6 cellular contexts compared by ENCODE assay signal in the genomic region with DNA sequence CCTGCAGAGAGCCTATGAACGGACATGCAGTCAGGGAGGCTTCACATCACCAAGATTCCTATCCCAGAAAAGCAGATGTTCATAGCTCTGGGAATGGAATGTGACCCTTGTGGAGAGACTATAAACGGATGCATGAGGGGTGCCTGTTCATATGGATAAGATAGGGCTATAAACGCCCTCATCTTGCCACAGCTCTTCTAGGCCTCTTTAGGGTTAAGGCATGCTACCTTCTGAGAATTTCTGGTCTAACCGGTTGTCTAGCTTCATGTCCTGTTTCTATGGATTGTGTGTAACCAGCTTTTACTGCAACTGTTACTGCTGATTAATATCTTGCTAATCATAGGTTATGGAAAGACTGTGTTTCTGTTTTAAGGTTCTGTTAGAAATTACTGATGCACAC. TPM values are rescaled to one million over a fixed set of nuclear protein-coding genes. Genes with fewer than 3 reads are reported as not detected.
DNase-seq lines count a peak whose midpoint lies in the region; FAIRE-seq and TF ChIP-seq lines count a peak whose summit lies in the region.
"Not testable (repeated sequence)": the region's sequence is repeated elsewhere in the genome, so short reads cannot be mapped to it uniquely, and the experiment has no call there.

No MANE protein-coding gene starts in this region.

- H3K4ac ChIP-seq in trophoblast cell (ENCODE audit: low read depth, low read length) = not testable (repeated sequence)

- H4K91ac ChIP-seq in trophoblast cell (ENCODE audit: low read depth, low read length) = not testable (repeated sequence)

- not testable (repeated sequence) for H4K8ac ChIP-seq in trophoblast cell (ENCODE audit: low read depth, low read length)

- not testable (repeated sequence) for H4K12ac ChIP-seq in trophoblast cell (ENCODE audit: low read depth, low read length)

- FAIRE-seq in small intestine (lab: Jason Lieb, UNC) = not testable (repeated sequence)

- H3K27me3 ChIP-seq in trophoblast cell (ENCODE audit: insufficient read depth, low read length); small intestine (ENCODE audit: control insufficient read depth in 2 of 2, insufficient read depth in 2 of 2, low read length in 2 of 2): not testable (repeated sequence)

- H3K36me3 Mint-ChIP-seq in Calu3 (ENCODE audit: insufficient read depth, unreplicated experiment) = peaks cover 22% of the 10 kb centered on the region

- CTCF ChIA-PET in Calu3 (lab: Charles Lee) = interaction anchor here (0.6 to 0.7 kb wide), 2 partner anchors 37 to 62 kb away, joined by 5 to 6 read pairs; no protein-coding TSS in a partner anchor

- H3K27ac ChIP-seq in VCaP (peak overlapping the region; percentile 98), epithelial cell of prostate (peak overlapping the region; percentile 52)
- H3K27ac ChIP-seq in trophoblast cell (ENCODE audit: low read depth, low read length); small intestine (ENCODE audit: low read depth in 1 of 2, low read length in 1 of 2): not testable (repeated sequence)

- BruUV-seq in Calu3 (replicated peaks; lab: Mats Ljungman, UMichigan) = not testable (repeated sequence)

- H3K4me2 ChIP-seq in trophoblast cell (ENCODE audit: low read length) = not testable (repeated sequence)

- not testable (repeated sequence) for TF ChIP-seq CTCF in Calu3 (IDR thresholded peaks at IDR 0.05; ENCODE audit: unreplicated experiment); LNCaP clone FGC (IDR thresholded peaks at IDR 0.05; ENCODE audit: control insufficient read depth, extremely low read depth, insufficient read depth); VCaP (conservative IDR thresholded peaks at IDR 0.05)

- WGBS in trophoblast cell (ENCODE audit: extremely low coverage, insufficient coverage, insufficient read length) = no CpG with 5 or more reads among the region's 4 CpGs
- 37 to 67% (median 41%) methylated on average over 4 of the region's 4 CpGs for WGBS in small intestine, 3 donors

- not testable (repeated sequence) for H3K18ac ChIP-seq in trophoblast cell (ENCODE audit: low read length)

- not testable (repeated sequence) for H3K4me3 ChIP-seq in LNCaP clone FGC (ENCODE audit: low read depth, low read length); trophoblast cell (ENCODE audit: low read depth, low read length); small intestine (ENCODE audit: low read depth in 1 of 2, low read length in 2 of 2)

- H3K4me3 Mint-ChIP-seq in Calu3 (ENCODE audit: low read depth, unreplicated experiment) = peak overlapping the region; percentile 60

- H3K27me3 Mint-ChIP-seq in Calu3 (ENCODE audit: unreplicated experiment) = not testable (repeated sequence)

- H2AK5ac ChIP-seq in trophoblast cell (ENCODE audit: low read length) = not testable (repeated sequence)

- H3K79me1 ChIP-seq in trophoblast cell (ENCODE audit: low read length) = not testable (repeated sequence)

- not testable (repeated sequence) for H2BK12ac ChIP-seq in trophoblast cell (ENCODE audit: low read length)

- H3K9me3 Mint-ChIP-seq in Calu3 (ENCODE audit: low read depth, unreplicated experiment) = not testable (repeated sequence)

- not testable (repeated sequence) for H2BK120ac ChIP-seq in trophoblast cell (ENCODE audit: insufficient read depth, low read length, poor library complexity)

- H2AFZ ChIP-seq in trophoblast cell (ENCODE audit: insufficient read depth, low read length, poor library complexity) = not testable (repeated sequence)

- H3K9ac ChIP-seq in trophoblast cell (ENCODE audit: low read length) = not testable (repeated sequence)

- H3K9me3 ChIP-seq in trophoblast cell (ENCODE audit: insufficient read depth, low read depth, low read length); small intestine (ENCODE audit: control insufficient read depth, low read depth): not testable (repeated sequence)

- peak overlapping the region; percentile 55 for H3K27ac Mint-ChIP-seq in Calu3 (ENCODE audit: unreplicated experiment)

- DNase-seq in Calu3; epithelial cell of prostate (ENCODE audit: low read depth, low spot score): not testable (repeated sequence)
- peak; percentile 70 for DNase-seq in LNCaP clone FGC (ENCODE audit: low read depth)
- peak; percentile 56 to 85 for DNase-seq in trophoblast cell
- peak; percentile 26 for DNase-seq in small intestine

- not testable (repeated sequence) for H3K23ac ChIP-seq in trophoblast cell (ENCODE audit: low read length)

- H3K4me1 Mint-ChIP-seq in Calu3 (ENCODE audit: low read depth, unreplicated experiment) = peaks cover 58% of the 10 kb centered on the region

- H3K79me2 ChIP-seq in trophoblast cell (ENCODE audit: control insufficient read depth, insufficient read depth, low read length, poor library complexity) = not testable (repeated sequence)

- not testable (repeated sequence) for H3K14ac ChIP-seq in trophoblast cell (ENCODE audit: low read length)

- intact Hi-C loops in Calu3 (cut with micrococcal nuclease; ENCODE audit: unreplicated experiment) = not testable (repeated sequence)

- H3K4me1 ChIP-seq in trophoblast cell (ENCODE audit: control insufficient read depth in 1 of 2, insufficient read depth in 2 of 2, low read length in 2 of 2); small intestine (ENCODE audit: control insufficient read depth in 2 of 2, insufficient read depth in 1 of 2, low read depth in 1 of 2, low read length in 1 of 2): not testable (repeated sequence)

- H3K36me3 ChIP-seq in trophoblast cell (ENCODE audit: control insufficient read depth in 1 of 2, insufficient read depth in 2 of 2, low read length in 2 of 2); small intestine (ENCODE audit: control insufficient read depth in 2 of 2, insufficient read depth in 2 of 2, low read length in 2 of 2): not testable (repeated sequence)

- H2BK5ac ChIP-seq in trophoblast cell (ENCODE audit: low read depth, low read length, poor library complexity) = not testable (repeated sequence)

RNA-seq across cellular contexts. Expression of a gene that starts 8.3 kb away (rescaled TPM):
- total RNA-seq in Calu3 (2022) = 67.7 and 74.5 TPM in 2 replicates
- 48.6 and 51.0 TPM in 2 replicates for polyA plus RNA-seq in trophoblast cell (2013)
- 10 to 100 TPM; 22.4 to 29.5 (median 26.2) TPM for polyA plus RNA-seq in small intestine
